ENCODE assay signal across 16 cellular contexts in the genomic region with DNA sequence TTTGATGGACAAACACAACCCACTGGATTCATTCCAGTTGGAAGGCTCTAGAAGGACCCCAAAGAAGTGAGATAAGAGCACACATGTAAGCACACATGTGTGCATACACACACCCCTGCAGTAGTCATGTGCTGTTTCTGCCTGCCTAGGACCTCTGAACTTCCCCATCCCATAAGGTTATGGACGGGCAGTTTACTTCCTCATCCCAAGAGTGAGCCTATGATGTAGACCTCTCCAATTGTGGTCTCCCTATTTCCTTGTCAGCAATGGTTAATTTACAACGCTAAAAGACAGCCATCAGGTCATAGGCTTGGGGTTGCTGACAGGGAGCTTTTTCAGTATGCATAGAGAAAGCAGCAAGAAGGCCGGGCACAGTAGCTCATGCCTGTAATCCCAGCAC. TPM values are rescaled to one million over a fixed set of nuclear protein-coding genes. Genes with fewer than 3 reads are reported as not detected.
A peak's percentile ranks its signal among the peaks of the same experiment; 100 is the strongest.
DNase-seq lines count a peak whose midpoint lies in the region; ATAC-seq and TF ChIP-seq lines count a peak whose summit lies in the region.
"Had no signal": no experiment of that assay in that cellular context is flagged by ENCODE, and none has a peak within 500 bp of the region (broad histone marks: within the 10 kb centered on the region; RNA-seq: fewer than 3 reads in every experiment).

No MANE protein-coding gene starts in this region.

- DNase-seq in right cardiac atrium (no peak), Right ventricle myocardium superior (no peak), OCI-M1 (lab: John Stamatoyannopoulos, UW) (peak; percentile 66), epithelial cell of prostate (ENCODE audit: low read depth, low spot score) (no peak), upper lobe of right lung (no peak), foreskin keratinocyte (no peak), COR-L47 (lab: John Stamatoyannopoulos, UW) (no peak)
- DNase-seq: activated CD4-positive, alpha-beta T cell treated with anti-CD3 and anti-CD28 coated beads for 1 hour; DMS 273 treated with DMSO at 0.1 percent for 48 hours; KG1; NCI-H1436 treated with DMSO at 0.1 percent for 48 hours; NCI-H524; psoas muscle; stimulated activated CD4-positive, alpha-beta T cell treated with anti-CD3 and anti-CD28 coated beads, Interleukin-15, amount 100 ng/mL, for 24 hours; T-cell had no signal

- H3K36me3 ChIP-seq in upper lobe of right lung: no peaks in the 10 kb centered on the region

- peaks cover 6% of the 10 kb centered on the region for H3K4me1 ChIP-seq in right cardiac atrium (ENCODE audit: control insufficient read depth, insufficient read depth, low read length)
- peaks cover 11% of the 10 kb centered on the region for H3K4me1 ChIP-seq in upper lobe of right lung
- no peaks in the 10 kb centered on the region for H3K4me1 ChIP-seq in foreskin keratinocyte

- ATAC-seq in right cardiac atrium: no peak
- ATAC-seq in Right ventricle myocardium superior (ENCODE audit: poor library complexity): no peak
- peak; percentile 82 for ATAC-seq in upper lobe of right lung
- no peak for ATAC-seq in foreskin keratinocyte
- no peak for ATAC-seq in GM19397 (IDR thresholded peaks at IDR 0.05; ENCODE audit: unreplicated experiment)
- ATAC-seq: psoas muscle, T-cell had no signal

- intact Hi-C loops in right cardiac atrium (cut with DNase I): no loop called here
- intact Hi-C loops in Right ventricle myocardium superior (cut with DNase I): no loop called here
- intact Hi-C loops in upper lobe of right lung (cut with DNase I): no loop called here

- 84% methylated on average over 3 of the region's 3 CpGs for WGBS in right cardiac atrium

- H3K27me3 ChIP-seq in right cardiac atrium (ENCODE audit: control insufficient read depth, insufficient read depth) (no peaks in the 10 kb centered on the region), upper lobe of right lung (no peaks in the 10 kb centered on the region), foreskin keratinocyte (no peaks in the 10 kb centered on the region)

- TF ChIP-seq CTCF in upper lobe of right lung (IDR thresholded peaks at IDR 0.05) (no peak), foreskin keratinocyte (conservative IDR thresholded peaks at IDR 0.05) (no peak)

- H3K4me3 ChIP-seq in right cardiac atrium (ENCODE audit: low read length) (no peak overlapping the region), upper lobe of right lung (no peak overlapping the region)
- H3K4me3 ChIP-seq: psoas muscle had no signal

- peak overlapping the region; percentile 52 for H3K27ac ChIP-seq in right cardiac atrium (ENCODE audit: low read length)
- H3K27ac ChIP-seq in epithelial cell of prostate: peak overlapping the region; percentile 28
- H3K27ac ChIP-seq in upper lobe of right lung: no peak overlapping the region
- H3K27ac ChIP-seq in foreskin keratinocyte: no peak overlapping the region
- H3K27ac ChIP-seq: psoas muscle had no signal

- H3K9me3 ChIP-seq in right cardiac atrium (ENCODE audit: control insufficient read depth, low read length): no peaks in the 10 kb centered on the region
- no peaks in the 10 kb centered on the region for H3K9me3 ChIP-seq in upper lobe of right lung
- H3K9me3 ChIP-seq: psoas muscle had no signal

RNA-seq across cellular contexts. Expression of a gene that starts 15.4 kb away (rescaled TPM):
- total RNA-seq in right cardiac atrium: 10 to 100 TPM; 66.2 to 80.9 (median 70.4) TPM
- polyA plus RNA-seq in right cardiac atrium: 21.2 TPM
- total RNA-seq in Right ventricle myocardium superior: 48.1 TPM
- total RNA-seq in upper lobe of right lung: 205 TPM
- 154 and 166 TPM in 2 replicates for total RNA-seq in foreskin keratinocyte
- 46.0 and 49.4 TPM in 2 replicates for polyA plus RNA-seq in foreskin keratinocyte

RNA-seq across cellular contexts. Expression of a gene that starts 55.8 kb away (rescaled TPM):
- total RNA-seq in right cardiac atrium: not detected
- 0.07 TPM for polyA plus RNA-seq in right cardiac atrium
- total RNA-seq in Right ventricle myocardium superior: not detected
- total RNA-seq in upper lobe of right lung: not detected
- total RNA-seq in foreskin keratinocyte: 0.03 and 0.07 TPM in 2 replicates
- polyA plus RNA-seq in foreskin keratinocyte: 0.02 and 0.07 TPM in 2 replicates

Comparison
In these comparisons a context has a peak if more than half of its experiments do, and no peak if none do; other contexts are left out.
1. H3K27ac ChIP-seq: peak in right cardiac atrium (single experiment) and epithelial cell of prostate (single experiment); none in upper lobe of right lung (single experiment) and foreskin keratinocyte (single experiment).